Comparison of ENCODE assay signal across 15 cellular contexts in the genomic region with DNA sequence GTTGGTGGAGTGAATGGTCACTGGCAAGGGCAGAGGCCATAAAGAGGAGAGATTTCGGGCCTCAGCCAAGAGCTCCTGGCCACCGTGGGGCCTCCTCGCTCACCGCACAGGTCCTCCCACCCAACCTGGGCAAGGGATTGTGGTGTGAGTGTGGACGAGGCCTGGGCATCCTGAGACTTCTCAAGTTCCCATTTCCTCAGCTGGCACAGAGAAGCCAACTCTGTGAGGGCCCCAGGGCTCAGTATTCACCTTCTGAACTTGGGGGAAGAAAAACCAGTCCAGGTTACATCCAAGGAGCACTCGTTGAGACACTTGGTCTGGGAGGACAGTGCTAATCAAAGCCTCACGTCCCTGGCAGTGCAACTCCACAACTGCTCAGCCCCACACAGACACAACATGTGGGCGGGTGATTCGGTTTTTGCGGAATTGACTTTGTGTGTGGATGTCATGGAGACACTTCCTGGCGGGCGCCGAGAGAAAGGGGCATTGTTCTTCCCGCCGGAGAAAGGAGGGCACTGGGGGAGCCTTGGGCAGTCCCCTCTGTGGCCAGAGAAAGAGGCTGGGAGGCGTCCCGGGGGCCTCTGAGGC. TPM values are rescaled to one million over a fixed set of nuclear protein-coding genes. Genes with fewer than 3 reads are reported as not detected.
A peak's percentile ranks its signal among the peaks of the same experiment; 100 is the strongest.
DNase-seq lines count a peak whose midpoint lies in the region; ATAC-seq, FAIRE-seq and TF ChIP-seq lines count a peak whose summit lies in the region.
"Had no signal": no experiment of that assay in that cellular context is flagged by ENCODE, and none has a peak within 500 bp of the region (broad histone marks: within the 10 kb centered on the region; RNA-seq: fewer than 3 reads in every experiment).

No MANE protein-coding gene starts in this region.

- peak overlapping the region; percentile 42 for H3K4me2 ChIP-seq in BLaER1

- CTCF ChIA-PET in activated CD8-positive, alpha-beta T cell treated with anti-CD3 and anti-CD28 coated beads for 36 hours (lab: Charles Lee): no interaction called here

- no peaks in the 10 kb centered on the region for H3K27me3 ChIP-seq in BLaER1
- no peaks in the 10 kb centered on the region for H3K27me3 ChIP-seq in esophagus muscularis mucosa
- H3K27me3 ChIP-seq in colonic mucosa: no peaks in the 10 kb centered on the region
- H3K27me3 ChIP-seq: neutrophil had no signal

- peak overlapping the region; percentile 71 for H3K27ac Mint-ChIP-seq in nephron progenitor cell
- H3K27ac Mint-ChIP-seq in activated CD8-positive, alpha-beta T cell treated with anti-CD3 and anti-CD28 coated beads for 36 hours: no peak overlapping the region
- H3K27ac Mint-ChIP-seq: activated CD4-positive, alpha-beta memory T cell treated with anti-CD3 and anti-CD28 coated beads for 36 hours had no signal

- H3K36me3 Mint-ChIP-seq in nephron progenitor cell (ENCODE audit: low read depth): peaks cover 6% of the 10 kb centered on the region
- no peaks in the 10 kb centered on the region for H3K36me3 Mint-ChIP-seq in activated CD8-positive, alpha-beta T cell treated with anti-CD3 and anti-CD28 coated beads for 36 hours (ENCODE audit: low read depth)
- H3K36me3 Mint-ChIP-seq: activated CD4-positive, alpha-beta memory T cell treated with anti-CD3 and anti-CD28 coated beads for 36 hours had no signal

- WGBS in esophagus muscularis mucosa: 87% methylated on average over 8 of the region's 17 CpGs

- H3K9me3 Mint-ChIP-seq in nephron progenitor cell: peaks cover 18% of the 10 kb centered on the region
- H3K9me3 Mint-ChIP-seq in activated CD8-positive, alpha-beta T cell treated with anti-CD3 and anti-CD28 coated beads for 36 hours: peaks cover 2% of the 10 kb centered on the region

- H3K9me3 ChIP-seq in BLaER1 (peaks cover 16% of the 10 kb centered on the region), KOPT-K1 (ENCODE audit: insufficient read depth, low read length, poor library complexity, severe bottlenecking) (peaks cover 17% of the 10 kb centered on the region), esophagus muscularis mucosa (no peaks in the 10 kb centered on the region), colonic mucosa (no peaks in the 10 kb centered on the region)
- H3K9me3 ChIP-seq: neutrophil had no signal

- peak overlapping the region; percentile 47; the same call in 1 of the 2 replicates for H3K27ac ChIP-seq in BLaER1
- H3K27ac ChIP-seq in KOPT-K1 (ENCODE audit: low read depth, low read length, poor library complexity, severe bottlenecking): peak overlapping the region; percentile 24
- peak overlapping the region; percentile 7 to 64 (median 56) for H3K27ac ChIP-seq in esophagus muscularis mucosa (replicated peaks in 1 of 4)
- H3K27ac ChIP-seq in colonic mucosa: no peak overlapping the region
- H3K27ac ChIP-seq: C4-2B, neutrophil had no signal

- POLR2A ChIA-PET in activated CD8-positive, alpha-beta T cell treated with anti-CD3 and anti-CD28 coated beads for 36 hours (lab: Charles Lee): no interaction called here

- FAIRE-seq in GM12891 (lab: Jason Lieb, UNC): no peak

- TF ChIP-seq CTCF in esophagus muscularis mucosa (IDR thresholded peaks at IDR 0.05) (no peak), nephron progenitor cell (IDR thresholded peaks at IDR 0.05) (no peak), colonic mucosa (IDR thresholded peaks at IDR 0.05) (no peak)
- no peak for TF ChIP-seq CTCF in activated CD8-positive, alpha-beta T cell treated with anti-CD3 and anti-CD28 coated beads for 36 hours (IDR thresholded peaks at IDR 0.05)

- no peak for ATAC-seq in activated CD8-positive, alpha-beta T cell treated with anti-CD3 and anti-CD28 coated beads for 36 hours
- ATAC-seq: HCT116 had no signal

- H4K20me1 ChIP-seq in BLaER1: no peaks in the 10 kb centered on the region

- H3K4me3 Mint-ChIP-seq in nephron progenitor cell: no peak overlapping the region
- no peak overlapping the region for H3K4me3 Mint-ChIP-seq in activated CD8-positive, alpha-beta T cell treated with anti-CD3 and anti-CD28 coated beads for 36 hours
- H3K4me3 Mint-ChIP-seq: activated CD4-positive, alpha-beta memory T cell treated with anti-CD3 and anti-CD28 coated beads for 36 hours had no signal

- TF ChIP-seq POLR2A in esophagus muscularis mucosa (IDR thresholded peaks at IDR 0.05; ENCODE audit: low read depth) (no peak), GM12891 (IDR thresholded peaks at IDR 0.05; ENCODE audit: low read depth, low read length) (no peak)

- H3K36me3 ChIP-seq in BLaER1 (no peaks in the 10 kb centered on the region; the same call in 1 of the 2 replicates), KOPT-K1 (ENCODE audit: insufficient read depth, low read length) (peaks cover 13% of the 10 kb centered on the region), esophagus muscularis mucosa (no peaks in the 10 kb centered on the region), colonic mucosa (no peaks in the 10 kb centered on the region)
- H3K36me3 ChIP-seq: neutrophil had no signal

- TF ChIP-seq EP300 in esophagus muscularis mucosa (IDR thresholded peaks at IDR 0.05): no peak

- intact Hi-C loops in esophagus muscularis mucosa (cut with DNase I): no loop called here
- intact Hi-C loops in colonic mucosa (cut with DNase I): no loop called here
- intact Hi-C loops in activated CD8-positive, alpha-beta T cell treated with anti-CD3 and anti-CD28 coated beads for 36 hours (cut with micrococcal nuclease): no loop called here

- peaks cover 24% of the 10 kb centered on the region for H3K4me1 Mint-ChIP-seq in nephron progenitor cell
- H3K4me1 Mint-ChIP-seq in activated CD8-positive, alpha-beta T cell treated with anti-CD3 and anti-CD28 coated beads for 36 hours (ENCODE audit: low read depth): peaks cover 15% of the 10 kb centered on the region

- DNase-seq in esophagus muscularis mucosa (ENCODE audit: extremely low spot score) (no peak), nephron progenitor cell (no peak), DMS53 treated with DMSO at 0.1 percent for 48 hours (lab: John Stamatoyannopoulos, UW; ENCODE audit: unreplicated experiment) (no peak), GM12891 (ENCODE audit: insufficient read length, low spot score) (no peak), colonic mucosa (no peak)
- no peak for DNase-seq in activated CD8-positive, alpha-beta T cell treated with anti-CD3 and anti-CD28 coated beads for 36 hours
- DNase-seq: activated CD4-positive, alpha-beta memory T cell treated with anti-CD3 and anti-CD28 coated beads for 36 hours; NCI-H510A; stimulated activated CD4-positive, alpha-beta T cell treated with anti-CD3 and anti-CD28 coated beads, Interleukin-2, amount 100 ng/mL, for 24 hours; T-helper 1 cell had no signal

- H3K4me1 ChIP-seq in BLaER1 (peaks cover 74% of the 10 kb centered on the region), esophagus muscularis mucosa (peaks cover 6 to 33% (median 29%) of the 10 kb centered on the region in 4 donors), colonic mucosa (no peaks in the 10 kb centered on the region)

- H3K9ac ChIP-seq in BLaER1 (no peak overlapping the region), colonic mucosa (ENCODE audit: low read depth in 2 of 2, low read length in 2 of 2) (no peak overlapping the region)

- H3K27me3 Mint-ChIP-seq in nephron progenitor cell (ENCODE audit: low read depth, poor library complexity): peaks cover 9% of the 10 kb centered on the region
- peaks cover 7% of the 10 kb centered on the region for H3K27me3 Mint-ChIP-seq in activated CD8-positive, alpha-beta T cell treated with anti-CD3 and anti-CD28 coated beads for 36 hours

- H3K4me3 ChIP-seq in BLaER1: no peak overlapping the region
- no peak overlapping the region for H3K4me3 ChIP-seq in esophagus muscularis mucosa
- H3K4me3 ChIP-seq in colonic mucosa: no peak overlapping the region

TF ChIP-seq in GM12891, 5 proteins besides CTCF, POLR2A, EP300 and RAD21:
- TF ChIP-seq PAX5 (IDR thresholded peaks at IDR 0.05; ENCODE audit: insufficient read depth, low read length, severe bottlenecking) (no peak), SPI1 (IDR thresholded peaks at IDR 0.05; ENCODE audit: low read depth, low read length) (no peak), POLR2AphosphoS5 (IDR thresholded peaks at IDR 0.05; ENCODE audit: low read depth, low read length) (no peak), POU2F2 (IDR thresholded peaks at IDR 0.05; ENCODE audit: low read depth, low read length) (no peak), TAF1 (IDR thresholded peaks at IDR 0.05; ENCODE audit: low read depth, low read length) (no peak)

RNA-seq across cellular contexts. Expression of a gene that starts 28.5 kb away (rescaled TPM):
- total RNA-seq in esophagus muscularis mucosa (1 to 10 TPM; 3.0 to 6.6 (median 5.4) TPM), colonic mucosa (1 to 10 TPM in 1 of 2 donors, under 1 TPM in 1; 0.94 to 1.9 TPM)
- polyA plus RNA-seq in GM12891 (2012; ENCODE audit: low read depth, missing spikeins): 1.4 TPM
- total RNA-seq in activated CD8-positive, alpha-beta T cell treated with anti-CD3 and anti-CD28 coated beads for 36 hours: 1 to 10 TPM; 1.5 to 2.3 TPM
